ENCODE assay signal across 8 cellular contexts in genomic region chrX:103941201-103941975, GRCh38. TPM values are rescaled to one million over a fixed set of nuclear protein-coding genes. Genes with fewer than 3 reads are reported as not detected.
DNase-seq lines count a peak whose midpoint lies in the region; ATAC-seq, FAIRE-seq and TF ChIP-seq lines count a peak whose summit lies in the region.

No MANE protein-coding gene starts in this region.

- in situ Hi-C loops in astrocyte of the spinal cord (cut with HindIII; ENCODE audit: low sequenced_read_pairs) = no loop called here
- in situ Hi-C loops in HepG2 (cut with HindIII; ENCODE audit: extremely low pct_ligation_motif_present, low pct_unique_long_range_greater_than_20kb) = loop anchor here (25.0 kb wide), 1 partner anchor 104 kb away; the partner anchor contains the start of gene RAB9B

- peaks cover 7% of the 10 kb centered on the region for H4K20me1 ChIP-seq in Loucy (ENCODE audit: insufficient read depth, low read length, poor library complexity, severe bottlenecking)
- H4K20me1 ChIP-seq in HepG2 (ENCODE audit: insufficient read depth, low read length) = no peaks in the 10 kb centered on the region

- H3K27me3 ChIP-seq in Loucy (ENCODE audit: insufficient read depth, low read length, poor library complexity, severe bottlenecking) = no peaks in the 10 kb centered on the region
- no peaks in the 10 kb centered on the region for H3K27me3 ChIP-seq in HepG2 (ENCODE audit: control insufficient read depth in 1 of 2, insufficient read depth in 2 of 2, low read length in 2 of 2)

- peaks cover 8% of the 10 kb centered on the region for H3K4me1 ChIP-seq in Loucy (ENCODE audit: insufficient read depth, low read length, poor library complexity, severe bottlenecking)
- no peaks in the 10 kb centered on the region for H3K4me1 ChIP-seq in HepG2 (ENCODE audit: insufficient read depth, low read length)

- H3K36me3 ChIP-seq in Loucy (ENCODE audit: insufficient read depth, low read length) (no peaks in the 10 kb centered on the region), HepG2 (replicated peaks in 1 of 2; ENCODE audit: control insufficient read depth in 1 of 2, insufficient read depth in 2 of 2, low read length in 2 of 2) (no peaks in the 10 kb centered on the region)

- ATAC-seq in GM18858 (IDR thresholded peaks at IDR 0.05; ENCODE audit: unreplicated experiment) (peak; percentile 80), HepG2 (no peak), GM21360 (IDR thresholded peaks at IDR 0.05; ENCODE audit: unreplicated experiment) (no peak)

- H3K9me2 ChIP-seq in Loucy (replicated peaks; ENCODE audit: low read depth, low read length) = no peaks in the 10 kb centered on the region

- no peak overlapping the region for H3K27ac ChIP-seq in HepG2 (ENCODE audit: extremely low read length, insufficient read depth, low read length)

- POLR2A ChIA-PET in HepG2 (lab: Yijun Ruan, JAX) = no interaction called here

- CTCF ChIA-PET in HepG2 (lab: Yijun Ruan, JAX; ENCODE audit: low intra/inter-chr PET ratio, low total read pairs) = no interaction called here

- TF ChIP-seq RAD21 in HepG2 (CRISPR knock-in tag; IDR thresholded peaks at IDR 0.05) = no peak

- H3F3A ChIP-seq in Loucy (ENCODE audit: low read depth) = no peaks in the 10 kb centered on the region

- H3K4me2 ChIP-seq in Loucy (ENCODE audit: low read depth, low read length, poor library complexity, severe bottlenecking) (no peak overlapping the region), HepG2 (ENCODE audit: low read depth, low read length) (no peak overlapping the region)

- H3K4me3 ChIP-seq in Loucy (ENCODE audit: low read length, poor library complexity, severe bottlenecking) (no peak overlapping the region), astrocyte of the spinal cord (ENCODE audit: low read depth, low read length) (no peak overlapping the region), HepG2 (replicated peaks in 1 of 3; ENCODE audit: insufficient read depth in 1 of 3, low read depth in 2 of 3, low read length in 3 of 3) (no peak overlapping the region)

- TF ChIP-seq EP300 in HepG2 (IDR thresholded peaks at IDR 0.05; ENCODE audit: low read depth in 2 of 2, low read length in 2 of 2) (no peak), HepG2 (CRISPR knock-in tag; IDR thresholded peaks at IDR 0.05; ENCODE audit: borderline replicate concordance) (no peak)

- H3K9me3 ChIP-seq in Loucy (ENCODE audit: insufficient read depth, low read depth, low read length) = no peaks in the 10 kb centered on the region
- no peaks in the 10 kb centered on the region for H3K9me3 ChIP-seq in HepG2 (ENCODE audit: low read length)

- H2AFZ ChIP-seq in Loucy (ENCODE audit: low read length) = no peak overlapping the region
- no peak overlapping the region for H2AFZ ChIP-seq in HepG2 (ENCODE audit: low read length)

- TF ChIP-seq POLR2A in HepG2 (IDR thresholded peaks at IDR 0.05; ENCODE audit: insufficient read depth in 1 of 2, low read depth in 2 of 2, low read length in 2 of 2) = no peak

- H3K79me2 ChIP-seq in Loucy (ENCODE audit: insufficient read depth, low read length) (peaks cover 65% of the 10 kb centered on the region), HepG2 (ENCODE audit: insufficient read depth, low read length) (no peaks in the 10 kb centered on the region)

- peak; percentile 61 for TF ChIP-seq CTCF in Loucy (conservative IDR thresholded peaks at IDR 0.05; ENCODE audit: low read length)
- TF ChIP-seq CTCF in astrocyte of the spinal cord (IDR thresholded peaks at IDR 0.05; ENCODE audit: low read depth, low read length) = peak; percentile 38
- TF ChIP-seq CTCF in HepG2 (CRISPR knock-in tag; IDR thresholded peaks at IDR 0.05) = peak; percentile 32; the same call in 1 of the 2 replicates
- TF ChIP-seq CTCF in GM20000 (IDR thresholded peaks at IDR 0.05; ENCODE audit: extremely low read depth, missing control alignments) = no peak

- DNase-seq in COR-L47 (lab: John Stamatoyannopoulos, UW) = peak; percentile 4
- peak; percentile 19 for DNase-seq in astrocyte of the spinal cord (ENCODE audit: low read depth, low spot score)
- DNase-seq in HepG2 (ENCODE audit: low spot score) = no peak
- no peak for DNase-seq in COLO668 (lab: John Stamatoyannopoulos, UW; ENCODE audit: unreplicated experiment)
- DNase-seq in GM20000 (ENCODE audit: low spot score) = no peak

- FAIRE-seq in HepG2 (lab: Jason Lieb, UNC) = peak; percentile 85

- WGBS in HepG2 (ENCODE audit: low lambda C conversion rate) = 25% methylated on average over 3 of the region's 3 CpGs

- H3K9ac ChIP-seq in Loucy (ENCODE audit: low read depth, low read length, poor library complexity, severe bottlenecking) (no peak overlapping the region), HepG2 (ENCODE audit: insufficient read depth, low read depth, low read length) (no peak overlapping the region)

- intact Hi-C loops in HepG2 (cut with micrococcal nuclease; ENCODE audit: unreplicated experiment) = no loop called here

- no TSS peak for BruUV-seq in HepG2 (replicated peaks; lab: Mats Ljungman, UMichigan)

TF ChIP-seq in HepG2, 621 proteins besides CTCF, POLR2A, EP300 and RAD21:
- peak; percentile 23; the same call in 1 of the 2 replicates for TF ChIP-seq STAG1 (CRISPR knock-in tag; IDR thresholded peaks at IDR 0.05)
- TF ChIP-seq, protein P1, sequence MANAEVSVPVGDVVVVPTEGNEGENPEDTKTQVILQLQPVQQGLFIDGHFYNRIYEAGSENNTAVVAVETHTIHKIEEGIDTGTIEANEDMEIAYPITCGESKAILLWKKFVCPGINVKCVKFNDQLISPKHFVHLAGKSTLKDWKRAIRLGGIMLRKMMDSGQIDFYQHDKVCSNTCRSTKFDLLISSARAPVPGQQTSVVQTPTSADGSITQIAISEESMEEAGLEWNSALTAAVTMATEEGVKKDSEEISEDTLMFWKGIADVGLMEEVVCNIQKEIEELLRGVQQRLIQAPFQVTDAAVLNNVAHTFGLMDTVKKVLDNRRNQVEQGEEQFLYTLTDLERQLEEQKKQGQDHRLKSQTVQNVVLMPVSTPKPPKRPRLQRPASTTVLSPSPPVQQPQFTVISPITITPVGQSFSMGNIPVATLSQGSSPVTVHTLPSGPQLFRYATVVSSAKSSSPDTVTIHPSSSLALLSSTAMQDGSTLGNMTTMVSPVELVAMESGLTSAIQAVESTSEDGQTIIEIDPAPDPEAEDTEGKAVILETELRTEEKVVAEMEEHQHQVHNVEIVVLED (CRISPR knock-in tag; IDR thresholded peaks at IDR 0.05; ENCODE audit: borderline replicate concordance) = no peak

RNA-seq across cellular contexts. Expression of gene TMSB15B, which starts 21.0 kb away (rescaled TPM):
- total RNA-seq in HepG2 (2016; rRNA removed; fragmentation: Illumina TruSeq; extraction: Trizol) = not detected in 2 replicates
- total RNA-seq in HepG2 (2016; cell fraction: cytosol; rRNA removed; fragmentation: Illumina TruSeq; extraction: Trizol; ENCODE audit: low read depth) = not detected in 2 replicates
- total RNA-seq in HepG2 (2016; cell fraction: insoluble cytoplasmic fraction; rRNA removed; fragmentation: Illumina TruSeq; extraction: Trizol) = not detected in 2 replicates
- total RNA-seq in HepG2 (2016; cell fraction: membrane; rRNA removed; fragmentation: Illumina TruSeq; extraction: Trizol) = not detected in 2 replicates
- total RNA-seq in HepG2 (2016; cell fraction: nucleus; rRNA removed; fragmentation: Illumina TruSeq; extraction: Trizol) = not detected in 2 replicates
- not detected in 2 replicates for polyA plus RNA-seq in HepG2 (2011; rRNA removed)
- not detected in 2 replicates for polyA plus RNA-seq in HepG2 (2011; cell fraction: cytosol; rRNA removed)
- polyA plus RNA-seq in HepG2 (2011; cell fraction: nucleus; rRNA removed) = not detected in 2 replicates
- not detected in 2 replicates for polyA plus RNA-seq in HepG2 (2012)
- not detected in 2 replicates for polyA plus RNA-seq in HepG2 (2016; cell fraction: cytosol; fragmentation: Illumina TruSeq; extraction: Trizol; ENCODE audit: low read depth)
- polyA plus RNA-seq in HepG2 (2016; cell fraction: insoluble cytoplasmic fraction; fragmentation: Illumina TruSeq; extraction: Trizol; ENCODE audit: low read depth) = not detected in 2 replicates
- polyA plus RNA-seq in HepG2 (2016; cell fraction: membrane; fragmentation: Illumina TruSeq; extraction: Trizol; ENCODE audit: low read depth) = not detected in 2 replicates
- not detected in 2 replicates for polyA plus RNA-seq in HepG2 (2016; cell fraction: nucleus; fragmentation: Illumina TruSeq; extraction: Trizol; ENCODE audit: insufficient read depth, low read depth)
- polyA minus RNA-seq in HepG2 (2011; rRNA and poly(A)+ RNA removed; ENCODE audit: low replicate concordance) = not detected in 2 replicates
- not detected in 2 replicates for polyA minus RNA-seq in HepG2 (2011; cell fraction: cytosol; rRNA and poly(A)+ RNA removed)
- polyA minus RNA-seq in HepG2 (2011; cell fraction: nucleus; rRNA and poly(A)+ RNA removed) = not detected in 2 replicates

Comparison
In these comparisons a context has a peak if more than half of its experiments do, and no peak if none do; other contexts are left out.
1. DNase-seq: peak in COR-L47 (single experiment) and astrocyte of the spinal cord (single experiment); none in HepG2 (single experiment), COLO668 (single experiment) and GM20000 (single experiment).